In genomic region chr12:114286145-114286544, GRCh38 we compare ENCODE assay signal across 34 cellular contexts.
"Had no signal": no experiment of that assay in that cellular context is flagged by ENCODE, and none has a peak within 500 bp of the region (broad histone marks: within the 10 kb centered on the region; RNA-seq: fewer than 3 reads in every experiment).

No MANE protein-coding gene starts in this region.

- H3K4me1 ChIP-seq: adrenal gland, Peyer's patch, SJSA1 had no signal

- H3K4me3 Mint-ChIP-seq: activated CD8-positive, alpha-beta T cell treated with anti-CD3 and anti-CD28 coated beads for 36 hours; activated naive CD4-positive, alpha-beta T cell treated with anti-CD3 and anti-CD28 coated beads for 36 hours; brain; T-cell; T-helper 17 cell had no signal

- H3K36me3 Mint-ChIP-seq: activated naive CD4-positive, alpha-beta T cell treated with anti-CD3 and anti-CD28 coated beads, Interleukin-2, amount 50 U/mL, for 72 hours; brain; T-cell had no signal

- H3K9me2 ChIP-seq: SK-N-SH had no signal

- H3K36me3 ChIP-seq: adrenal gland, Peyer's patch, SJSA1 had no signal

- ATAC-seq: activated CD8-positive, alpha-beta T cell treated with anti-CD3 and anti-CD28 coated beads for 36 hours; activated naive CD4-positive, alpha-beta T cell treated with anti-CD3 and anti-CD28 coated beads, Interleukin-2, amount 50 U/mL, for 72 hours; PC-3; T-cell; T-helper 17 cell had no signal

- FAIRE-seq: bronchial epithelial cell had no signal

- H3K9ac ChIP-seq: SK-N-SH had no signal

- H3K9me3 ChIP-seq: adrenal gland, Peyer's patch, SJSA1, SK-N-SH had no signal

- H3K27me3 Mint-ChIP-seq: T-helper 17 cell had no signal

- H3K4me1 Mint-ChIP-seq: brain, T-cell, T-helper 17 cell had no signal

- H3K27ac Mint-ChIP-seq: activated CD8-positive, alpha-beta T cell treated with anti-CD3 and anti-CD28 coated beads for 36 hours; activated naive CD4-positive, alpha-beta T cell treated with anti-CD3 and anti-CD28 coated beads for 36 hours; activated naive CD4-positive, alpha-beta T cell treated with anti-CD3 and anti-CD28 coated beads, Interleukin-2, amount 50 U/mL, for 72 hours; activated T-helper 2 cell treated with anti-CD3 and anti-CD28 coated beads, Interferon-gamma antibody, Interleukin-2, Interleukin-4, amounts not matched to agents 10 μg/mL and 5 μg/mL and 100 μg/mL, durations not matched to agents 14 hours and 24 hours and 36 hours; T-cell; T-helper 17 cell had no signal

- H3K27me3 ChIP-seq: adrenal gland, Peyer's patch, SJSA1 had no signal

- H3K4me3 ChIP-seq: adrenal gland, Peyer's patch, SJSA1 had no signal

- H3K9me3 Mint-ChIP-seq: activated CD8-positive, alpha-beta T cell treated with anti-CD3 and anti-CD28 coated beads for 36 hours; activated naive CD4-positive, alpha-beta T cell treated with anti-CD3 and anti-CD28 coated beads for 36 hours; activated T-helper 2 cell treated with anti-CD3 and anti-CD28 coated beads, Interferon-gamma antibody, Interleukin-2, Interleukin-4, amounts not matched to agents 10 μg/mL and 5 μg/mL and 100 μg/mL, durations not matched to agents 14 hours and 24 hours and 36 hours; brain; T-cell had no signal

- H3K4me2 ChIP-seq: SK-N-SH had no signal

- DNase-seq: activated CD4-positive, alpha-beta T cell treated with anti-CD3 and anti-CD28 coated beads for 1 hour; activated CD4-positive, alpha-beta T cell treated with anti-CD3 and anti-CD28 coated beads for 48 hours; activated CD4-positive, CD25-positive, alpha-beta regulatory T cell; activated CD8-positive, alpha-beta T cell treated with anti-CD3 and anti-CD28 coated beads for 36 hours; activated gamma-delta T cell treated with Interleukin-2 at 50 U/mL for 16 hours; activated naive CD4-positive, alpha-beta T cell treated with anti-CD3 and anti-CD28 coated beads for 36 hours; activated T-cell treated with anti-CD3 and anti-CD28 coated beads, Interleukin-2, amount 50 U/mL, for 1 hour; anterior cingulate cortex; caudate nucleus; cerebellar nuclear complex; NCI-H1105; NCI-H1436; NCI-H1694; NCI-H1930; NCI-H2081 treated with DMSO at 0.1 percent for 48 hours; NCI-H226; NCI-H446 treated with DMSO at 0.1 percent for 48 hours; NCI-H524; NCI-H69; NCI-H82; PC-3; Peyer's patch; RPMI8226; SHP77 treated with DMSO at 0.1 percent for 48 hours; SK-N-SH; T-cell; T-helper 17 cell had no signal

- H3K27ac ChIP-seq: adrenal gland, Peyer's patch, SJSA1, VCaP had no signal
